8 cellular contexts compared by ENCODE assay signal in genomic region chr17:8122391-8122922, GRCh38. TPM values are rescaled to one million over a fixed set of nuclear protein-coding genes. Genes with fewer than 3 reads are reported as not detected.
DNase-seq lines count a peak whose midpoint lies in the region; ATAC-seq and TF ChIP-seq lines count a peak whose summit lies in the region.

No MANE protein-coding gene starts in this region.

- H2AFZ ChIP-seq in IMR-90 (replicated peaks; ENCODE audit: low read length, poor library complexity), result peak overlapping the region; percentile 88

- no peaks in the 10 kb centered on the region for H3K9me3 ChIP-seq in BLaER1 treated with 17β-estradiol and CSF1 and Interleukin-3, amounts not matched to agents 10 nM and 100 nM (replicated peaks in 1 of 11)
- H3K9me3 ChIP-seq in IMR-90 (ENCODE audit: control insufficient read depth, insufficient read depth, low read length) (no peaks in the 10 kb centered on the region), tibial artery (no peaks in the 10 kb centered on the region)

- peak; percentile 50 for DNase-seq in IMR-90
- peak; percentile 51 for DNase-seq in amniotic epithelial cell (ENCODE audit: low read depth)
- peak; percentile 53 for DNase-seq in left kidney (ENCODE audit: low read depth, low spot score)
- DNase-seq in tibial artery, result no peak
- no peak for DNase-seq in stimulated activated CD4-positive, alpha-beta T cell treated with anti-CD3 and anti-CD28 coated beads, Interleukin-12 subunit alpha, Interleukin-12 subunit beta, amount 100 ng/mL, for 4 hours

- no peaks in the 10 kb centered on the region; a peak in 1 of 4 replicates for H3K79me1 ChIP-seq in IMR-90 (ENCODE audit: low read depth in 1 of 2, low read length in 2 of 2)

- H3K4ac ChIP-seq in IMR-90 (ENCODE audit: low read depth, low read length), result peak overlapping the region; percentile 19; the same call in 1 of the 2 replicates

- H3K4me3 ChIP-seq in BLaER1 treated with 17β-estradiol and CSF1 and Interleukin-3, amounts not matched to agents 10 nM and 100 nM, result peak overlapping the region; percentile 57 to 79 (median 69)
- H3K4me3 ChIP-seq in IMR-90 (ENCODE audit: insufficient read depth, low read depth, low read length) (peak overlapping the region; percentile 73), tibial artery (peak overlapping the region; percentile 51 to 70)

- no TSS peak for BruUV-seq in IMR-90 (replicated peaks; lab: Mats Ljungman, UMichigan)

- intact Hi-C loops in IMR-90 (cut with micrococcal nuclease) (no loop called here), tibial artery (cut with DNase I; ENCODE audit: low total_unique reads) (loop anchor here (5.0 kb wide), 1 partner anchor 40 kb away; the partner anchor contains the start of gene VAMP2)

- no peak overlapping the region for H3K27ac ChIP-seq in BLaER1 treated with 17β-estradiol and CSF1 and Interleukin-3, amounts not matched to agents 10 nM and 100 nM
- no peak overlapping the region for H3K27ac ChIP-seq in IMR-90 (ENCODE audit: insufficient read depth, low read length)
- peak overlapping the region; percentile 32 to 48 for H3K27ac ChIP-seq in tibial artery

- no peak overlapping the region for H2BK20ac ChIP-seq in IMR-90 (ENCODE audit: low read depth, low read length)

- ATAC-seq in IMR-90 (ENCODE audit: low read depth) (no peak), GM18873 (IDR thresholded peaks at IDR 0.05; ENCODE audit: low FRiP score, unreplicated experiment) (no peak), HG03342 (IDR thresholded peaks at IDR 0.05; ENCODE audit: unreplicated experiment) (no peak)

- peaks cover 5 to 58% (median 45%) of the 10 kb centered on the region in 11 experiments; a peak in 20 of 22 replicates for H4K20me1 ChIP-seq in BLaER1 treated with 17β-estradiol and CSF1 and Interleukin-3, amounts not matched to agents 10 nM and 100 nM
- peaks cover 24% of the 10 kb centered on the region for H4K20me1 ChIP-seq in IMR-90 (ENCODE audit: insufficient read depth, low read length)

- no peak overlapping the region for H4K91ac ChIP-seq in IMR-90 (ENCODE audit: insufficient read depth, low read depth, low read length)

- peaks cover 53 to 77% (median 64%) of the 10 kb centered on the region in 10 experiments for H3K4me1 ChIP-seq in BLaER1 treated with 17β-estradiol and CSF1 and Interleukin-3, amounts not matched to agents 10 nM and 100 nM
- peaks cover 14% of the 10 kb centered on the region for H3K4me1 ChIP-seq in IMR-90 (ENCODE audit: control insufficient read depth, insufficient read depth, low read length)
- peaks cover 0 to 85% (median 76%) of the 10 kb centered on the region in 4 donors for H3K4me1 ChIP-seq in tibial artery

- no peaks in the 10 kb centered on the region for H3K36me3 ChIP-seq in BLaER1 treated with 17β-estradiol and CSF1 and Interleukin-3, amounts not matched to agents 10 nM and 100 nM
- H3K36me3 ChIP-seq in IMR-90 (ENCODE audit: control insufficient read depth, insufficient read depth, low read length) (no peaks in the 10 kb centered on the region), tibial artery (no peaks in the 10 kb centered on the region)

- H3K14ac ChIP-seq in IMR-90 (replicated peaks; ENCODE audit: low read depth, low read length), result no peak overlapping the region

- H3K4me2 ChIP-seq in BLaER1 treated with 17β-estradiol and CSF1 and Interleukin-3, amounts not matched to agents 10 nM and 100 nM, result peak overlapping the region; percentile 91 to 100 (median 99)
- peak overlapping the region; percentile 86 for H3K4me2 ChIP-seq in IMR-90 (ENCODE audit: low read depth, low read length)

- no peak for TF ChIP-seq POLR2A in IMR-90 (IDR thresholded peaks at IDR 0.05; ENCODE audit: low read depth, low read length)

- no peak overlapping the region for H3K56ac ChIP-seq in IMR-90 (ENCODE audit: extremely low read depth, insufficient read depth, low read length)

- no peak overlapping the region for H4K8ac ChIP-seq in IMR-90 (ENCODE audit: low read depth in 2 of 2, low read length in 2 of 2)

- no peak for TF ChIP-seq RAD21 in IMR-90 (IDR thresholded peaks at IDR 0.05; ENCODE audit: low read length)

- H2AK5ac ChIP-seq in IMR-90 (ENCODE audit: low read depth, low read length), result no peak overlapping the region

- peak overlapping the region; percentile 34 to 73 (median 53); a peak in 20 of 22 replicates for H3K9ac ChIP-seq in BLaER1 treated with 17β-estradiol and CSF1 and Interleukin-3, amounts not matched to agents 10 nM and 100 nM
- peak overlapping the region; percentile 10; the same call in 1 of the 2 replicates for H3K9ac ChIP-seq in IMR-90 (ENCODE audit: low read depth, low read length)

- peak overlapping the region; percentile 56; the same call in 1 of the 2 replicates for H3K23ac ChIP-seq in IMR-90 (ENCODE audit: low read depth, low read length)

- H4K5ac ChIP-seq in IMR-90 (ENCODE audit: low read depth, low read length), result no peak overlapping the region

- H2BK5ac ChIP-seq in IMR-90 (ENCODE audit: low read depth, low read length, poor library complexity, severe bottlenecking), result no peak overlapping the region

- POLR2A ChIA-PET in IMR-90 (lab: Charles Lee; ENCODE audit: unreplicated experiment), result no interaction called here

- TF ChIP-seq CTCF in IMR-90 (conservative IDR thresholded peaks at IDR 0.05; ENCODE audit: low read depth, low read length) (no peak), tibial artery (IDR thresholded peaks at IDR 0.05) (no peak)

- dilution Hi-C loops in IMR-90 (cut with HindIII; ENCODE audit: low sequenced_read_pairs, unreplicated experiment), result loop anchor here (25.0 kb wide), 1 partner anchor 115 kb away; the partner anchor contains the start of genes CTC1 and PFAS

- peak overlapping the region; percentile 17 for H2AK9ac ChIP-seq in IMR-90 (replicated peaks; ENCODE audit: low read depth, low read length, poor library complexity)

- H3K18ac ChIP-seq in IMR-90 (ENCODE audit: low read depth, low read length), result no peak overlapping the region

- CTCF ChIA-PET in IMR-90 (lab: Yijun Ruan, JAX), result interaction anchor here (0.6 to 1.1 kb wide), 4 partner anchors 34 to 100 kb away, joined by 3 to 4 read pairs (median 3); no protein-coding TSS in a partner anchor

- in situ Hi-C loops in IMR-90 (cut with MboI; ENCODE audit: low sequenced_read_pairs), result loop anchor here (5.0 kb wide), 1 partner anchor 100 kb away; no protein-coding TSS in a partner anchor

- H3K27me3 ChIP-seq in BLaER1 treated with 17β-estradiol and CSF1 and Interleukin-3, amounts not matched to agents 10 nM and 100 nM, result peaks cover 51 to 80% (median 69%) of the 10 kb centered on the region in 11 experiments
- no peaks in the 10 kb centered on the region for H3K27me3 ChIP-seq in IMR-90 (ENCODE audit: control insufficient read depth, insufficient read depth, low read length)
- peaks cover 0 to 4% of the 10 kb centered on the region in 2 donors for H3K27me3 ChIP-seq in tibial artery

- no peak overlapping the region for H2BK15ac ChIP-seq in IMR-90 (ENCODE audit: low read depth, low read length)

- no peak overlapping the region for H2BK120ac ChIP-seq in IMR-90 (ENCODE audit: low read depth, low read length)

- peaks cover 9% of the 10 kb centered on the region for H3K9me1 ChIP-seq in IMR-90 (ENCODE audit: insufficient read depth, low read length)

- 0% methylated on average over 7 of the region's 31 CpGs; no CpG with 5 or more reads in 1 of the 2 experiments for WGBS in IMR-90 (ENCODE audit: extremely low coverage in 2 of 2, insufficient read length in 1 of 2), 2 experiments

TF ChIP-seq in IMR-90, 13 proteins besides CTCF, POLR2A, EP300 and RAD21:
- TF ChIP-seq BHLHE40 (IDR thresholded peaks at IDR 0.05; ENCODE audit: low read depth, low read length) (peak; percentile 66; the same call in 1 of the 2 replicates), MAZ (IDR thresholded peaks at IDR 0.05; ENCODE audit: borderline replicate concordance, low read depth, low read length) (no peak)

RNA-seq across cellular contexts. Expression of gene HES7, which starts 1.4 kb away (rescaled TPM):
- not detected in 2 replicates for total RNA-seq in IMR-90 (2012; rRNA removed)
- polyA plus RNA-seq in IMR-90 (2012; rRNA removed), result 0.43 and 0.56 TPM in 2 replicates
- polyA plus RNA-seq in IMR-90 (2012; cell fraction: cytosol; rRNA removed), result 0.66 and 1.9 TPM in 2 replicates
- polyA plus RNA-seq in IMR-90 (2012; cell fraction: nucleus; rRNA removed; ENCODE audit: low replicate concordance), result 1.8 and 4.2 TPM in 2 replicates

RNA-seq across cellular contexts. Expression of gene ALOXE3, which starts 4.1 kb away (rescaled TPM):
- total RNA-seq in IMR-90 (2012; rRNA removed), result under 0.01 TPM in 2 replicates
- polyA plus RNA-seq in IMR-90 (2012; rRNA removed), result 0.19 and 0.26 TPM in 2 replicates
- polyA plus RNA-seq in IMR-90 (2012; cell fraction: cytosol; rRNA removed), result 0.06 and 0.19 TPM in 2 replicates
- 0.52 and 0.83 TPM in 2 replicates for polyA plus RNA-seq in IMR-90 (2012; cell fraction: nucleus; rRNA removed; ENCODE audit: low replicate concordance)

RNA-seq across cellular contexts. Expression of gene PER1, which starts 29.7 kb away (rescaled TPM):
- total RNA-seq in IMR-90 (2012; rRNA removed), result 1.7 and 3.4 TPM in 2 replicates
- 10.5 and 11.5 TPM in 2 replicates for polyA plus RNA-seq in IMR-90 (2012; rRNA removed)
- 4.8 and 6.2 TPM in 2 replicates for polyA plus RNA-seq in IMR-90 (2012; cell fraction: cytosol; rRNA removed)
- polyA plus RNA-seq in IMR-90 (2012; cell fraction: nucleus; rRNA removed; ENCODE audit: low replicate concordance), result 230 and 249 TPM in 2 replicates

RNA-seq across cellular contexts. Expression of gene ALOX12B, which starts 34.9 kb away (rescaled TPM):
- not detected in 2 replicates for total RNA-seq in IMR-90 (2012; rRNA removed)
- polyA plus RNA-seq in IMR-90 (2012; rRNA removed), result not detected in 2 replicates
- not detected in 2 replicates for polyA plus RNA-seq in IMR-90 (2012; cell fraction: cytosol; rRNA removed)
- not detected in 2 replicates for polyA plus RNA-seq in IMR-90 (2012; cell fraction: nucleus; rRNA removed; ENCODE audit: low replicate concordance)

RNA-seq across cellular contexts. Expression of gene VAMP2, which starts 40.3 kb away (rescaled TPM):
- 2.2 and 2.3 TPM in 2 replicates for total RNA-seq in IMR-90 (2012; rRNA removed)
- 27.3 and 33.3 TPM in 2 replicates for polyA plus RNA-seq in IMR-90 (2012; rRNA removed)
- 14.0 and 29.1 TPM in 2 replicates for polyA plus RNA-seq in IMR-90 (2012; cell fraction: cytosol; rRNA removed)
- 68.1 and 141 TPM in 2 replicates for polyA plus RNA-seq in IMR-90 (2012; cell fraction: nucleus; rRNA removed; ENCODE audit: low replicate concordance)

Comparison
In these comparisons a context has a peak if more than half of its experiments do, and no peak if none do; other contexts are left out.
1. H3K27ac ChIP-seq: peak in tibial artery (2 of 2); none in BLaER1 treated with 17β-estradiol and CSF1 and Interleukin-3, amounts not matched to agents 10 nM and 100 nM (0 of 11) and IMR-90 (single experiment).
2. DNase-seq: peak in IMR-90 (single experiment), amniotic epithelial cell (single experiment) and left kidney (single experiment); none in tibial artery (0 of 2) and stimulated activated CD4-positive, alpha-beta T cell treated with anti-CD3 and anti-CD28 coated beads, Interleukin-12 subunit alpha, Interleukin-12 subunit beta, amount 100 ng/mL, for 4 hours (single experiment).
3. Peak in every context shown above with its lines, with median percentiles within 50 percentile points of each other: H3K4me3 ChIP-seq.